Comparison of ENCODE assay signal across 1 cellular context in the genomic region with DNA sequence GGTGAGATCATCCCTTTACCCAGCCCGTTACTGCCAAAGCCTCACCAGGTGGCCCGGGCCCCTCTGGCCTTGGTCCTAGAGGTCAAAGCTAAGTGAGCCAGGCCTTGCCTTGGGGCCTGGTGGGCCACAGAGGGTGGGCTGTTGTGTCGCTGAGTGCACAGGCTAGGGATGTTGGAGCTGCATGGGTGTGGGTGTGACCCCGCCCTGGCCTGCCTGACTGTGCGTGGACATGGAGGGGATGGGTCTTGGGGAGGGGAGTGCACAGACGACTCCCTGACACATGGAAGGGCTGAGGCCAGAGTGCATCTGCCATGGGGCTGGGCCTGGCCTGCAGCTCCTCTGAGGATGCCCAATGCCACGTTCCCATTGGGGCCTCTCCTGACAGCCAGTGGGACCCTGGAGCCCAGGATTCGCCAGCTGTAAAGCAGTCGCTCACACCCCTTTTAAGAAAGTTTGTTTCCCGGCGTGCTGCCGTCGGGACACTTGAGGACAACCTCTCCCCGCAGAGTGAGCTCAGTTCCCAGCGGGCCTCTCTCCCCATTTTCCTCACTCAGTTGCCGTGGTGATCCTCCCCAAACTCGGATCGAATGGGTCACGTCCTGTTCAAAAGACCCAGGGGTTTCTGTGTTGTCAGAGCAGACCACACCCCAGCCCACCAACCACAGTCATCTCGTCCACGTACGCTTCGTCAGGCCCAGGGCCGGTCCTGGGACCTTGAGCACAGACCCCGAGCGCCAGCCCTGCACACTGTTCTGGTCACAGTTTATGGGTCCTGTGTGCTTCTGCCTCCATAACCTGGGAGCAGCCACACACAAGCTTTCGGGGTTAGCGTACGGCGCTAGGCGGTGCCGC.
TF ChIP-seq lines count a peak whose summit lies in the region.

No MANE protein-coding gene starts in this region.

TF ChIP-seq in H1, 55 proteins besides CTCF, POLR2A, EP300 and RAD21 (continued from another document):
- TF ChIP-seq TCF12 (IDR thresholded peaks at IDR 0.05; ENCODE audit: low read depth, low read length), result no peak
- TF ChIP-seq SP1 (IDR thresholded peaks at IDR 0.05; ENCODE audit: low read depth, low read length), result no peak
- no peak for TF ChIP-seq RXRA (IDR thresholded peaks at IDR 0.05; ENCODE audit: insufficient read depth, low read depth, low read length)
- TF ChIP-seq MAFK (IDR thresholded peaks at IDR 0.05; ENCODE audit: low read depth, low read length), result no peak
- TF ChIP-seq POU5F1 (IDR thresholded peaks at IDR 0.05; ENCODE audit: low read depth, low read length), result no peak
- no peak for TF ChIP-seq SIX5 (IDR thresholded peaks at IDR 0.05; ENCODE audit: low read depth, low read length)
- no peak for TF ChIP-seq JUND (IDR thresholded peaks at IDR 0.05; ENCODE audit: low read length)
- no peak for TF ChIP-seq HDAC6 (IDR thresholded peaks at IDR 0.05; ENCODE audit: low read depth, low read length)
- TF ChIP-seq CBX8 (IDR thresholded peaks at IDR 0.05; ENCODE audit: borderline replicate concordance, low read depth, low read length), result no peak
- no peak for TF ChIP-seq POLR2AphosphoS5 (IDR thresholded peaks at IDR 0.05; ENCODE audit: low read depth, low read length)
- no peak for TF ChIP-seq EZH2 (IDR thresholded peaks at IDR 0.05; ENCODE audit: low read depth, low read length, severe bottlenecking)
- TF ChIP-seq GABPA (IDR thresholded peaks at IDR 0.05; ENCODE audit: borderline replicate concordance, insufficient read depth, low read length), result no peak
- TF ChIP-seq BACH1 (IDR thresholded peaks at IDR 0.05; ENCODE audit: low read length), result no peak
- no peak for TF ChIP-seq ASH2L (IDR thresholded peaks at IDR 0.05; ENCODE audit: low read length)
- TF ChIP-seq E2F6 (IDR thresholded peaks at IDR 0.05), result no peak
